19 cellular contexts compared by ENCODE assay signal in the genomic region with DNA sequence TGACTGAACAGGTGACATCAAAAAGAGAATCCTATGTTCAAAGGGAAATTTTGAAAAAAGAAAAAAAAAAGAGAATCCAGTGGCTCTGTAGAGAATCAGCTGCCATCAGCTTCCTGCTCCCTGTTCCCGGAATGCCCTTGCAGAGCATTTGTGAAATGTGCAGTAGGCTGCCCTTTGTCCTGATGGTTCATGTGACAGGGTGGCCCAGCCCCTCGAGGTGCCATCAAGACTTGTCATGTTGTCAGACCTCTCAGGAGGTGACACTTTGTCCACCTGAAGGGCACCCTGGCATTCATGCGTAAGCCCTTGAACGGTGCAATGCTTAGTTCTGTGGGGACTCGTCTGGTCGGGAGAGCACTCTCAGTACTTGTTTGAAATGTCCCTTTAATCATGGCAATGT.
DNase-seq lines count a peak whose midpoint lies in the region; ATAC-seq, FAIRE-seq and TF ChIP-seq lines count a peak whose summit lies in the region.
"Had no signal": no experiment of that assay in that cellular context is flagged by ENCODE, and none has a peak within 500 bp of the region (broad histone marks: within the 10 kb centered on the region; RNA-seq: fewer than 3 reads in every experiment).

No MANE protein-coding gene starts in this region.

- intact Hi-C loops in heart left ventricle (cut with DNase I): no loop called here
- intact Hi-C loops in cardiac septum (cut with DNase I): no loop called here
- intact Hi-C loops in HepG2 (cut with micrococcal nuclease; ENCODE audit: unreplicated experiment): no loop called here

- H4K20me1 ChIP-seq in HepG2 (ENCODE audit: insufficient read depth, low read length) (no peaks in the 10 kb centered on the region), GM23248 (ENCODE audit: insufficient read depth) (no peaks in the 10 kb centered on the region)

- CTCF ChIA-PET in HepG2 (lab: Yijun Ruan, JAX; ENCODE audit: low intra/inter-chr PET ratio, low total read pairs): no interaction called here

- in situ Hi-C loops in HepG2 (cut with HindIII; ENCODE audit: extremely low pct_ligation_motif_present, low pct_unique_long_range_greater_than_20kb): no loop called here
- in situ Hi-C loops in GM23248 (cut with MboI): no loop called here

- no peak overlapping the region for H3K27ac ChIP-seq in heart left ventricle
- H3K27ac ChIP-seq in HepG2 (ENCODE audit: extremely low read length, insufficient read depth, low read length): peak overlapping the region; percentile 18
- H3K27ac ChIP-seq in GM23248: no peak overlapping the region

- 75 to 85% (median 79%) methylated on average over 6 of the region's 6 CpGs for WGBS in heart left ventricle, 4 donors
- WGBS in HepG2 (ENCODE audit: low lambda C conversion rate): 33% methylated on average over 1 of the region's 6 CpGs
- 98 to 100% methylated on average over 5 to 6 of the region's 6 CpGs for WGBS in GM23248 (ENCODE audit: low coverage in 1 of 2, low lambda C conversion rate in 2 of 2, missing lambda C conversion rate in 2 of 2), 2 experiments

- H3K9ac ChIP-seq in HepG2 (ENCODE audit: insufficient read depth, low read depth, low read length) (no peak overlapping the region), GM23248 (no peak overlapping the region)

- no peaks in the 10 kb centered on the region for H3F3A ChIP-seq in GM23248 (ENCODE audit: insufficient read depth)

- FAIRE-seq in bronchial epithelial cell (lab: Jason Lieb, UNC) (peak; percentile 7), HepG2 (lab: Jason Lieb, UNC) (no peak)
- FAIRE-seq: D721Med, G401.6, GM12891, H54 had no signal

- TF ChIP-seq CTCF in heart left ventricle (IDR thresholded peaks at IDR 0.05) (no peak), bronchial epithelial cell (IDR thresholded peaks at IDR 0.05; ENCODE audit: insufficient read depth, low read length, severe bottlenecking) (no peak), HepG2 (CRISPR knock-in tag; IDR thresholded peaks at IDR 0.05) (no peak)

- TF ChIP-seq POLR2A in heart left ventricle (IDR thresholded peaks at IDR 0.05) (no peak), HepG2 (IDR thresholded peaks at IDR 0.05; ENCODE audit: insufficient read depth in 1 of 2, low read depth in 2 of 2, low read length in 2 of 2) (no peak)

- no peaks in the 10 kb centered on the region for H3K9me3 ChIP-seq in heart left ventricle
- no peaks in the 10 kb centered on the region for H3K9me3 ChIP-seq in HepG2 (ENCODE audit: low read length)
- H3K9me3 ChIP-seq in GM23248 (ENCODE audit: low read depth): no peaks in the 10 kb centered on the region
- H3K9me3 ChIP-seq: BE2C, Caco-2 had no signal

- DNase-seq in heart left ventricle: peak in 1 of 5 donors; percentile 37
- no peak for DNase-seq in cardiac septum (ENCODE audit: low spot score)
- DNase-seq in bronchial epithelial cell (ENCODE audit: low read depth): no peak
- DNase-seq in HepG2 (ENCODE audit: low spot score): peak; percentile 35
- DNase-seq in GM23248: no peak
- DNase-seq in mucosa of gallbladder (ENCODE audit: low spot score): no peak
- DNase-seq: ACHN; BE2C; C1 segment of cervical spinal cord; Caco-2; CD4-positive, CD25-positive, alpha-beta regulatory T cell; CD8-positive, alpha-beta memory T cell; HFFc6 had no signal

- BruUV-seq in HepG2 (replicated peaks; lab: Mats Ljungman, UMichigan): no TSS peak

- no peak for TF ChIP-seq EP300 in HepG2 (IDR thresholded peaks at IDR 0.05; ENCODE audit: low read depth in 2 of 2, low read length in 2 of 2)
- no peak for TF ChIP-seq EP300 in HepG2 (CRISPR knock-in tag; IDR thresholded peaks at IDR 0.05; ENCODE audit: borderline replicate concordance)

- H3K27me3 ChIP-seq in heart left ventricle: no peaks in the 10 kb centered on the region
- H3K27me3 ChIP-seq in bronchial epithelial cell (ENCODE audit: control insufficient read depth, insufficient read depth, low read length): no peaks in the 10 kb centered on the region
- no peaks in the 10 kb centered on the region for H3K27me3 ChIP-seq in HepG2 (ENCODE audit: control insufficient read depth in 1 of 2, insufficient read depth in 2 of 2, low read length in 2 of 2)
- no peaks in the 10 kb centered on the region for H3K27me3 ChIP-seq in GM23248 (replicated peaks; ENCODE audit: insufficient read depth)
- H3K27me3 ChIP-seq: BE2C had no signal

- H2AFZ ChIP-seq in HepG2 (ENCODE audit: low read length): no peak overlapping the region
- H2AFZ ChIP-seq in GM23248: no peak overlapping the region
- H2AFZ ChIP-seq: GM23338 had no signal

- H3K79me2 ChIP-seq in HepG2 (ENCODE audit: insufficient read depth, low read length) (no peaks in the 10 kb centered on the region), GM23248 (ENCODE audit: insufficient read depth) (peaks cover 50% of the 10 kb centered on the region)

- no peaks in the 10 kb centered on the region for H3K36me3 ChIP-seq in heart left ventricle
- H3K36me3 ChIP-seq in bronchial epithelial cell (ENCODE audit: control insufficient read depth, insufficient read depth, low read length): no peaks in the 10 kb centered on the region
- H3K36me3 ChIP-seq in HepG2 (replicated peaks in 1 of 2; ENCODE audit: control insufficient read depth in 1 of 2, insufficient read depth in 2 of 2, low read length in 2 of 2): no peaks in the 10 kb centered on the region
- H3K36me3 ChIP-seq in GM23248 (ENCODE audit: low read depth): no peaks in the 10 kb centered on the region
- H3K36me3 ChIP-seq: BE2C had no signal

- H3K4me1 ChIP-seq in heart left ventricle (peaks cover 0 to 19% (median 0%) of the 10 kb centered on the region in 12 donors), HepG2 (ENCODE audit: insufficient read depth, low read length) (peaks cover 51% of the 10 kb centered on the region), GM23248 (ENCODE audit: insufficient read depth) (0 out of 2 replicates have a peak, but pooled peaks cover 8% of the 10 kb centered on the region)
- H3K4me1 ChIP-seq: BE2C had no signal

- TF ChIP-seq RAD21 in HepG2 (CRISPR knock-in tag; IDR thresholded peaks at IDR 0.05): no peak

- ATAC-seq in heart left ventricle (peak in 3 of 4 donors; percentile 24 to 74 (median 66)), HepG2 (peak; percentile 51; the same call in 2 of the 3 replicates)
- ATAC-seq: GM23338, HCT116 had no signal

- H3K4me2 ChIP-seq in HepG2 (ENCODE audit: low read depth, low read length) (no peak overlapping the region), GM23248 (ENCODE audit: unreplicated experiment) (no peak overlapping the region)
- H3K4me2 ChIP-seq: GM23338 had no signal

- H3K4me3 ChIP-seq in heart left ventricle (no peak overlapping the region), bronchial epithelial cell (ENCODE audit: low read depth, low read length) (no peak overlapping the region), HepG2 (replicated peaks in 1 of 3; ENCODE audit: insufficient read depth in 1 of 3, low read depth in 2 of 3, low read length in 3 of 3) (no peak overlapping the region), GM23248 (no peak overlapping the region)
- H3K4me3 ChIP-seq: GM23338 had no signal

- no peaks in the 10 kb centered on the region for H3K9me2 ChIP-seq in GM23248 (ENCODE audit: insufficient read depth)

- POLR2A ChIA-PET in HepG2 (lab: Yijun Ruan, JAX): interaction anchor here (1.0 kb wide), 1 partner anchor 118 kb away, joined by 3 read pairs; a partner anchor contains a TSS

TF ChIP-seq in HepG2, 621 proteins besides CTCF, POLR2A, EP300 and RAD21 (continues in another document):
- TF ChIP-seq MAF1 (CRISPR knock-in tag; IDR thresholded peaks at IDR 0.05; ENCODE audit: borderline replicate concordance): no peak
- no peak for TF ChIP-seq NAIF1 (CRISPR knock-in tag; IDR thresholded peaks at IDR 0.05; ENCODE audit: borderline replicate concordance)
- TF ChIP-seq, protein P1, sequence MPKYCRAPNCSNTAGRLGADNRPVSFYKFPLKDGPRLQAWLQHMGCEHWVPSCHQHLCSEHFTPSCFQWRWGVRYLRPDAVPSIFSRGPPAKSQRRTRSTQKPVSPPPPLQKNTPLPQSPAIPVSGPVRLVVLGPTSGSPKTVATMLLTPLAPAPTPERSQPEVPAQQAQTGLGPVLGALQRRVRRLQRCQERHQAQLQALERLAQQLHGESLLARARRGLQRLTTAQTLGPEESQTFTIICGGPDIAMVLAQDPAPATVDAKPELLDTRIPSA (CRISPR knock-in tag; IDR thresholded peaks at IDR 0.05; ENCODE audit: borderline replicate concordance): no peak
- TF ChIP-seq DPF2 (CRISPR knock-in tag; IDR thresholded peaks at IDR 0.05; ENCODE audit: borderline replicate concordance, low read depth): no peak
- no peak for TF ChIP-seq NR2F6 (IDR thresholded peaks at IDR 0.05)
- no peak for TF ChIP-seq NR2F6 (CRISPR knock-in tag; IDR thresholded peaks at IDR 0.05)
- TF ChIP-seq CEBPB (IDR thresholded peaks at IDR 0.05; ENCODE audit: borderline replicate concordance, low read depth, low read length): no peak
- TF ChIP-seq SIN3B (IDR thresholded peaks at IDR 0.05; ENCODE audit: low read length): no peak
- no peak for TF ChIP-seq KDM5B (CRISPR knock-in tag; IDR thresholded peaks at IDR 0.05; ENCODE audit: borderline replicate concordance)
- TF ChIP-seq, protein P2, sequence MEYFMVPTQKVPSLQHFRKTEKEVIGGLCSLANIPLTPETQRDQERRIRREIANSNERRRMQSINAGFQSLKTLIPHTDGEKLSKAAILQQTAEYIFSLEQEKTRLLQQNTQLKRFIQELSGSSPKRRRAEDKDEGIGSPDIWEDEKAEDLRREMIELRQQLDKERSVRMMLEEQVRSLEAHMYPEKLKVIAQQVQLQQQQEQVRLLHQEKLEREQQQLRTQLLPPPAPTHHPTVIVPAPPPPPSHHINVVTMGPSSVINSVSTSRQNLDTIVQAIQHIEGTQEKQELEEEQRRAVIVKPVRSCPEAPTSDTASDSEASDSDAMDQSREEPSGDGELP (IDR thresholded peaks at IDR 0.05; ENCODE audit: borderline replicate concordance, low read depth): peak; percentile 41; the same call in 1 of the 2 replicates
- peak; percentile 34; the same call in 1 of the 2 replicates for TF ChIP-seq HNF4A (CRISPR knock-in tag; IDR thresholded peaks at IDR 0.05)
- no peak for TF ChIP-seq GFI1 (CRISPR knock-in tag; IDR thresholded peaks at IDR 0.05; ENCODE audit: borderline replicate concordance)
- TF ChIP-seq PCBP1 (IDR thresholded peaks at IDR 0.05; ENCODE audit: borderline replicate concordance, low read depth, low read length): no peak
- TF ChIP-seq ZNF782 (CRISPR knock-in tag; IDR thresholded peaks at IDR 0.05; ENCODE audit: borderline replicate concordance): no peak
- no peak for TF ChIP-seq KMT2B (CRISPR knock-in tag; IDR thresholded peaks at IDR 0.05)
- TF ChIP-seq, protein P3, sequence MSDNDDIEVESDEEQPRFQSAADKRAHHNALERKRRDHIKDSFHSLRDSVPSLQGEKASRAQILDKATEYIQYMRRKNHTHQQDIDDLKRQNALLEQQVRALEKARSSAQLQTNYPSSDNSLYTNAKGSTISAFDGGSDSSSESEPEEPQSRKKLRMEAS (IDR thresholded peaks at IDR 0.05): 0 out of 2 replicates have a peak, but pooled peaks have one; percentile 14
